ENCODE assay signal across 10 cellular contexts in the genomic region with DNA sequence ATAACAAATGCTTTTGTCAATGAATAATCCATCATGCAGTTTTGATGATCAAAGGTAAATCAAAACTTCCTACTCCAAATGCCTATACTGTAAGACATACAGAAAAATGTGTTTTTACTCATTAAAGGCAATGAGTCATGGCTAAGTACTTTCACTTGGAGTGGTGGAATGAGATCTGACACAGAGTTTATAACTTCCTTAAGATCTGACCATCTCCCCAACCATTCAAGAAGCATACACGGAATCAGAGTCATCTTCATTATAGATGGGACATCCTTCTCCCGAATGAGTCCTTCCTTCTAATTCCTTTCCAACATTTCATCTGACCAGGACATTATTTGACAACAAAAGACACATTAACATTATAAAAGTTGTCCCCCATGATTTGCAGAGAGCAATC. TPM values are rescaled to one million over a fixed set of nuclear protein-coding genes. Genes with fewer than 3 reads are reported as not detected.
"Had no signal": no experiment of that assay in that cellular context is flagged by ENCODE, and none has a peak within 500 bp of the region (broad histone marks: within the 10 kb centered on the region; RNA-seq: fewer than 3 reads in every experiment).

No MANE protein-coding gene starts in this region.

RNA-seq across cellular contexts. Expression of a gene that starts 0.5 kb away (rescaled TPM):
- total RNA-seq: activated CD4-positive, alpha-beta T cell treated with anti-CD3 and anti-CD28 coated beads, Interleukin-2, amount 10 ng/mL, durations not matched to agents 24 days and 14 days; activated CD8-positive, alpha-beta T cell treated with anti-CD3 and anti-CD28 coated beads for 36 hours; activated T-helper 2 cell treated with anti-CD3 and anti-CD28 coated beads, Interferon-gamma antibody, Interleukin-2, Interleukin-4, amounts not matched to agents 10 μg/mL and 5 μg/mL and 100 μg/mL, durations not matched to agents 14 hours and 24 hours and 36 hours; fibroblast of villous mesenchyme; hepatocyte; lung; sigmoid colon; upper lobe of right lung had no signal
- polyA plus RNA-seq: esophagus, hepatocyte, lung, sigmoid colon, thymus had no signal

RNA-seq across cellular contexts. Expression of a gene that starts 14.5 kb away (rescaled TPM):
- total RNA-seq: activated CD4-positive, alpha-beta T cell treated with anti-CD3 and anti-CD28 coated beads, Interleukin-2, amount 10 ng/mL, durations not matched to agents 24 days and 14 days; activated CD8-positive, alpha-beta T cell treated with anti-CD3 and anti-CD28 coated beads for 36 hours; activated T-helper 2 cell treated with anti-CD3 and anti-CD28 coated beads, Interferon-gamma antibody, Interleukin-2, Interleukin-4, amounts not matched to agents 10 μg/mL and 5 μg/mL and 100 μg/mL, durations not matched to agents 14 hours and 24 hours and 36 hours; fibroblast of villous mesenchyme; hepatocyte; lung; sigmoid colon; upper lobe of right lung had no signal
- polyA plus RNA-seq: esophagus, hepatocyte, lung, sigmoid colon had no signal

RNA-seq across cellular contexts. Expression of a gene that starts 17.7 kb away (rescaled TPM):
- total RNA-seq: activated CD4-positive, alpha-beta T cell treated with anti-CD3 and anti-CD28 coated beads, Interleukin-2, amount 10 ng/mL, durations not matched to agents 24 days and 14 days; activated CD8-positive, alpha-beta T cell treated with anti-CD3 and anti-CD28 coated beads for 36 hours; activated T-helper 2 cell treated with anti-CD3 and anti-CD28 coated beads, Interferon-gamma antibody, Interleukin-2, Interleukin-4, amounts not matched to agents 10 μg/mL and 5 μg/mL and 100 μg/mL, durations not matched to agents 14 hours and 24 hours and 36 hours; fibroblast of villous mesenchyme; hepatocyte; lung; sigmoid colon; upper lobe of right lung had no signal
- polyA plus RNA-seq: esophagus, hepatocyte, lung, sigmoid colon, thymus had no signal

RNA-seq across cellular contexts. Expression of a gene that starts 18.6 kb away (rescaled TPM):
- total RNA-seq: activated CD4-positive, alpha-beta T cell treated with anti-CD3 and anti-CD28 coated beads, Interleukin-2, amount 10 ng/mL, durations not matched to agents 24 days and 14 days; activated CD8-positive, alpha-beta T cell treated with anti-CD3 and anti-CD28 coated beads for 36 hours; activated T-helper 2 cell treated with anti-CD3 and anti-CD28 coated beads, Interferon-gamma antibody, Interleukin-2, Interleukin-4, amounts not matched to agents 10 μg/mL and 5 μg/mL and 100 μg/mL, durations not matched to agents 14 hours and 24 hours and 36 hours; fibroblast of villous mesenchyme; hepatocyte; lung; sigmoid colon; upper lobe of right lung had no signal
- polyA plus RNA-seq: esophagus, hepatocyte, lung, sigmoid colon, thymus had no signal

RNA-seq across cellular contexts. Expression of a gene that starts 21.8 kb away (rescaled TPM):
- total RNA-seq: activated CD4-positive, alpha-beta T cell treated with anti-CD3 and anti-CD28 coated beads, Interleukin-2, amount 10 ng/mL, durations not matched to agents 24 days and 14 days; activated CD8-positive, alpha-beta T cell treated with anti-CD3 and anti-CD28 coated beads for 36 hours; activated T-helper 2 cell treated with anti-CD3 and anti-CD28 coated beads, Interferon-gamma antibody, Interleukin-2, Interleukin-4, amounts not matched to agents 10 μg/mL and 5 μg/mL and 100 μg/mL, durations not matched to agents 14 hours and 24 hours and 36 hours; fibroblast of villous mesenchyme; hepatocyte; lung; sigmoid colon; upper lobe of right lung had no signal
- polyA plus RNA-seq: esophagus, hepatocyte, lung, sigmoid colon, thymus had no signal
